ENCODE assay signal across 7 cellular contexts in the genomic region with DNA sequence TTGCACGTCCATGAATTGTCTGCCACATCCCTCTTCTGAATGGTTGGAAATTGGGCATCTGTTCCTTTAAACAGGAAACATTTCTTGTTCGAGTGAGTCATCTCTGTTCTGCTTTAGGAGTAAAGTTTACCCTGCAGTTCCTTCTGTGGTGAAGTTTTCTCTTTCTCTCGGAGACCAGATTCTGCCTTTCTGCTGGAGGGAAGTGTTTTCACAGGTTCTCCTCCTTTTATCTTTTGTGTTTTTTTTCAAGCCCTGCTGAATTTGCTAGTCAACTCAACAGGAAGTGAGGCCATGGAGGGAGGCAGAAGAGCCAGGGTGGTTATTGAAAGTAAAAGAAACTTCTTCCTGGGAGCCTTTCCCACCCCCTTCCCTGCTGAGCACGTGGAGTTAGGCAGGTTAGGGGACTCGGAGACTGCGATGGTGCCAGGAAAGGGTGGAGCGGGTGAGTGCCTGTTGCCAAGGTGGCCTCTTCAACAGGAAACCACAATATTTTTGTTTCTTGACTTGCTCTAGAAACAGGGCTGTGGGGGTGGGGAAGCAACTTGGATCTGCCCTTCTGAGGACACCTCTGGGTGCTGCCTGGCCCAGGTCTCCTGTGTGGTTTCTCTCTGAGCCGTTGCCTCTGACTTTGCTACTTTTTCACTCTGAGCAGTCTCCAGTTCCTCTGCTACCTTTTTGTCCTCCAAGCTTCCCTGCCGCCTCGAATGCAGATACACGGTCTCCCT. TPM values are rescaled to one million over a fixed set of nuclear protein-coding genes. Genes with fewer than 3 reads are reported as not detected.
DNase-seq lines count a peak whose midpoint lies in the region; ATAC-seq lines count a peak whose summit lies in the region.

No MANE protein-coding gene starts in this region.

- H3K36me3 ChIP-seq in endocrine pancreas (ENCODE audit: control insufficient read depth, insufficient read depth, low read length): no peaks in the 10 kb centered on the region

- peak; percentile 70 for ATAC-seq in GM18511 (IDR thresholded peaks at IDR 0.05; ENCODE audit: unreplicated experiment)
- peak; percentile 62 for ATAC-seq in HG02981 (IDR thresholded peaks at IDR 0.05; ENCODE audit: unreplicated experiment)

- peak overlapping the region; percentile 45 for H3K9ac ChIP-seq in endocrine pancreas (ENCODE audit: control insufficient read depth, insufficient read depth, low read length)

- no peaks in the 10 kb centered on the region for H3K4me1 ChIP-seq in endocrine pancreas (ENCODE audit: control insufficient read depth, insufficient read depth, low read length)

- H3K4me3 ChIP-seq in endocrine pancreas (ENCODE audit: control insufficient read depth, insufficient read depth, low read length): peak overlapping the region; percentile 83

- H3K9me3 ChIP-seq in endocrine pancreas (ENCODE audit: control insufficient read depth, low read length): no peaks in the 10 kb centered on the region

- H3K27me3 ChIP-seq in endocrine pancreas (ENCODE audit: control insufficient read depth, insufficient read depth, low read length): no peaks in the 10 kb centered on the region

- DNase-seq in NCI-H774 (lab: John Stamatoyannopoulos, UW): peak; percentile 27
- DNase-seq in activated CD8-positive, alpha-beta memory T cell treated with anti-CD3 and anti-CD28 coated beads for 24 hours: peak; percentile 90
- peak; percentile 85 for DNase-seq in mucosa of gallbladder (ENCODE audit: low spot score)
- DNase-seq in stimulated activated CD8-positive, alpha-beta memory T cell treated with anti-CD3 and anti-CD28 coated beads, Interleukin-7, amount 100 ng/mL, for 1 hour (ENCODE audit: low read depth in 2 of 2): peak; percentile 70 to 82

RNA-seq across cellular contexts. Expression of a gene that starts 2.2 kb away (rescaled TPM):
- 26.3 TPM for total RNA-seq in mucosa of gallbladder

Comparison
In these comparisons a context has a peak if more than half of its experiments do, and no peak if none do; other contexts are left out.
1. Peak in every context shown above with its lines: DNase-seq, ATAC-seq and H3K4me3 ChIP-seq.
2. DNase-seq: peak in every context shown above with its lines; median percentile 90 in activated CD8-positive, alpha-beta memory T cell treated with anti-CD3 and anti-CD28 coated beads for 24 hours; 85 in mucosa of gallbladder; 76 in stimulated activated CD8-positive, alpha-beta memory T cell treated with anti-CD3 and anti-CD28 coated beads, Interleukin-7, amount 100 ng/mL, for 1 hour; 27 in NCI-H774.